ENCODE assay signal across 11 cellular contexts in the genomic region with DNA sequence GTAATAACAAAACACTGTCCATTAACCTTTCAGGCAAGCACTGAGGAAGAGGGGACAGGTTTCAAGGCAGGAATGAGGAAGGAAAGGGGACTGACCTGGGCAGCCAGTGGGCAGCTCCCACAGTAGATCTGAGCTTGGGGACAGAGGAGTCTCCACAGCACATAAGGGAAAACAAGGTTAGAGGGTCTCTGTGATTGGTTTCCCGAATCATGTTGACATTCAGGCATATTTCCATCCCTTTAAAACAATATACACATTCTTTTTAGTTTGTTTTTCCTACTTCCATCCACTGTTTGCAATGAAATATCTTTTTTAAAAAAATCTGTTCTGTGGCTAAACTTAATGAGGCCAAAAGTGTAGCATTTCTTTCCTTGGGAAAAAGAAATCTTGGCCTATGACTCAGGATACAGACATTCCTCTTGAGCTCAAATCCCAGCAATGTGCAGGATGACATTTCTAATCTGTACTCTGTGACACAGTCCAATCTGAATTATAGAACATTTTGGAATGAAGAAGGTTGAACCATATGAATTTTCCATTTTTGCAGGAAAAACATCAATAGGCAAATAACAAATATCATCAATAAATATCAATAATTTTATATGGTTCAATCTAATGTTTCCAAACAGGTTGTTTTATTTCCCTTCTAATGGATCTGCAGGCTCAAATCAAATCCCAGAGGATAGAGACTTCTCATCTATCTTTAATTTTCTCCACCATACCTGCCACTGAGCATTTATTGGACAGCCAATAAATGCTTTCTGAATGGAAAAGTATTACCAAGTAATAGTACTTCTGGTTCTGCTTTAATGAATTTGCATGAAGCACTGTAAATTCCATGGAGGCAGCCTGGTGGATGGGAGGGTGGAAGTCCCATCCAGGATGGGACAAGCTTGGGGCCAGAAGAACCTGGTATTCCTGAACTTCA. TPM values are rescaled to one million over a fixed set of nuclear protein-coding genes. Genes with fewer than 3 reads are reported as not detected.
A peak's percentile ranks its signal among the peaks of the same experiment; 100 is the strongest.
DNase-seq lines count a peak whose midpoint lies in the region; ATAC-seq lines count a peak whose summit lies in the region.
"Had no signal": no experiment of that assay in that cellular context is flagged by ENCODE, and none has a peak within 500 bp of the region (broad histone marks: within the 10 kb centered on the region; RNA-seq: fewer than 3 reads in every experiment).

No MANE protein-coding gene starts in this region.

- H3K14ac ChIP-seq in neuronal stem cell (ENCODE audit: low read length), result no peak overlapping the region

- H3K23ac ChIP-seq in neuronal stem cell (ENCODE audit: low read depth, low read length, poor library complexity), result no peak overlapping the region

- H2AK5ac ChIP-seq in neuronal stem cell (ENCODE audit: low read depth, low read length), result no peak overlapping the region

- DNase-seq in EL (peak; percentile 89), adipocyte (ENCODE audit: low read depth) (peak; percentile 92), right cardiac atrium (no peak), medulla oblongata (ENCODE audit: extremely low spot score) (no peak), neuronal stem cell (ENCODE audit: low spot score) (no peak)
- DNase-seq in stimulated activated CD4-positive, alpha-beta T cell treated with anti-CD3 and anti-CD28 coated beads, Interleukin-4, amount 100 ng/mL, for 4 hours, result no peak
- DNase-seq in activated CD4-positive, CD25-positive, alpha-beta regulatory T cell treated with anti-CD3 and anti-CD28 coated beads, Interleukin-2, amount 50 U/mL, for 72 hours, result no peak
- DNase-seq: activated effector memory CD4-positive, alpha-beta T cell treated with anti-CD3 and anti-CD28 coated beads, Interleukin-2, amount 50 U/mL, for 16 hours had no signal

- no peak overlapping the region for H2AFZ ChIP-seq in neuronal stem cell (ENCODE audit: low read length)

- H3K4me3 ChIP-seq in adipocyte (ENCODE audit: low read length) (peak overlapping the region; percentile 38), right cardiac atrium (ENCODE audit: low read length) (no peak overlapping the region), skin epidermis (no peak overlapping the region), neuronal stem cell (ENCODE audit: low read length in 2 of 2) (peak overlapping the region in 1 of 2 donors; percentile 6)

- no peak overlapping the region for H2BK5ac ChIP-seq in neuronal stem cell (ENCODE audit: low read length)

- no peak overlapping the region for H3K18ac ChIP-seq in neuronal stem cell (ENCODE audit: low read length)

- H2BK12ac ChIP-seq in neuronal stem cell (ENCODE audit: low read length), result no peak overlapping the region

- H3K4me2 ChIP-seq in neuronal stem cell (ENCODE audit: insufficient read depth, low read length, poor library complexity, severe bottlenecking), result no peak overlapping the region

- H3K9me3 ChIP-seq in adipocyte (ENCODE audit: control insufficient read depth, low read length) (no peaks in the 10 kb centered on the region), right cardiac atrium (ENCODE audit: control insufficient read depth, low read length) (no peaks in the 10 kb centered on the region), neuronal stem cell (replicated peaks in 1 of 2; ENCODE audit: control insufficient read depth in 2 of 2, insufficient read depth in 1 of 2, low read depth in 1 of 2, low read length in 2 of 2) (no peaks in the 10 kb centered on the region)

- 62% methylated on average over 1 of the region's 1 CpG for WGBS in right cardiac atrium
- no CpG with 5 or more reads among the region's 1 CpG for WGBS in neuronal stem cell (ENCODE audit: extremely low coverage in 2 of 2, insufficient read length in 2 of 2, insufficient replicate concordance in 1 of 2), 2 donors

- H3K27ac ChIP-seq in right cardiac atrium (ENCODE audit: low read length) (peak overlapping the region; percentile 85), skin epidermis (peak overlapping the region in 16 of 21 experiments; percentile 7 to 85 (median 69)), neuronal stem cell (replicated peaks; ENCODE audit: low read length) (no peak overlapping the region)

- H4K8ac ChIP-seq in neuronal stem cell (ENCODE audit: low read depth, low read length), result no peak overlapping the region

- peaks cover 12% of the 10 kb centered on the region for H3K36me3 ChIP-seq in adipocyte (ENCODE audit: control insufficient read depth, insufficient read depth, low read length, severe bottlenecking)
- peaks cover 0 to 8% of the 10 kb centered on the region in 2 donors for H3K36me3 ChIP-seq in neuronal stem cell (replicated peaks in 1 of 2; ENCODE audit: control insufficient read depth in 2 of 2, insufficient read depth in 2 of 2, low read length in 2 of 2)

- no peak overlapping the region for H4K91ac ChIP-seq in neuronal stem cell (ENCODE audit: low read depth, low read length, poor library complexity)

- no peaks in the 10 kb centered on the region for H3K79me1 ChIP-seq in neuronal stem cell (ENCODE audit: low read depth, low read length)

- ATAC-seq in right cardiac atrium, result no peak
- ATAC-seq: sciatic nerve had no signal

- H2BK120ac ChIP-seq in neuronal stem cell (ENCODE audit: low read depth, low read length), result no peak overlapping the region

- intact Hi-C loops in right cardiac atrium (cut with DNase I), result loop anchor here in 1 of 4 donors (5.0 kb wide), 1 partner anchor 54 kb away; a partner anchor contains a TSS

- H3K27me3 ChIP-seq in adipocyte (replicated peaks; ENCODE audit: control insufficient read depth, insufficient read depth, low read length), result no peaks in the 10 kb centered on the region
- H3K27me3 ChIP-seq in right cardiac atrium (ENCODE audit: control insufficient read depth, insufficient read depth), result no peaks in the 10 kb centered on the region
- H3K27me3 ChIP-seq in neuronal stem cell (ENCODE audit: control insufficient read depth in 3 of 3, insufficient read depth in 3 of 3, low read depth in 1 of 3, low read length in 3 of 3), result no peaks in the 10 kb centered on the region

- H2BK15ac ChIP-seq in neuronal stem cell (ENCODE audit: low read length), result no peak overlapping the region

- H3K4me1 ChIP-seq in adipocyte (ENCODE audit: control insufficient read depth, insufficient read depth, low read length), result peaks cover 80% of the 10 kb centered on the region
- peaks cover 34% of the 10 kb centered on the region for H3K4me1 ChIP-seq in right cardiac atrium (ENCODE audit: control insufficient read depth, insufficient read depth, low read length)
- H3K4me1 ChIP-seq in neuronal stem cell (ENCODE audit: control insufficient read depth in 2 of 2, insufficient read depth in 1 of 2, low read depth in 1 of 2, low read length in 2 of 2), result peaks cover 19 to 25% of the 10 kb centered on the region in 2 donors

- no peak overlapping the region for H3K4ac ChIP-seq in neuronal stem cell (ENCODE audit: low read length)

- H3K9ac ChIP-seq in adipocyte (ENCODE audit: low read length) (peak overlapping the region; percentile 78), neuronal stem cell (ENCODE audit: low read depth, low read length, poor library complexity) (no peak overlapping the region)
- H3K9ac ChIP-seq: KMS-11 had no signal

RNA-seq across cellular contexts. Expression of a gene that starts 54.1 kb away (rescaled TPM):
- total RNA-seq in right cardiac atrium, result 100 to 1,000 TPM; 107 to 170 (median 126) TPM
- 39.0 TPM for polyA plus RNA-seq in right cardiac atrium
- polyA plus RNA-seq in neuronal stem cell (2013, experiment 1 of 2), result 57.5 TPM
- polyA plus RNA-seq in neuronal stem cell (2013, experiment 2 of 2), result 59.2 TPM

Comparison
In these comparisons a context has a peak if more than half of its experiments do, and no peak if none do; other contexts are left out.
1. DNase-seq: peak in EL (single experiment) and adipocyte (single experiment); none in right cardiac atrium (0 of 3), stimulated activated CD4-positive, alpha-beta T cell treated with anti-CD3 and anti-CD28 coated beads, Interleukin-4, amount 100 ng/mL, for 4 hours (0 of 2), medulla oblongata (single experiment), neuronal stem cell (single experiment) and activated CD4-positive, CD25-positive, alpha-beta regulatory T cell treated with anti-CD3 and anti-CD28 coated beads, Interleukin-2, amount 50 U/mL, for 72 hours (single experiment).